13 cellular contexts compared by ENCODE assay signal in genomic region chr3:138921316-138922292, GRCh38. TPM values are rescaled to one million over a fixed set of nuclear protein-coding genes. Genes with fewer than 3 reads are reported as not detected.
DNase-seq lines count a peak whose midpoint lies in the region; ATAC-seq and TF ChIP-seq lines count a peak whose summit lies in the region.
"Had no signal": no experiment of that assay in that cellular context is flagged by ENCODE, and none has a peak within 500 bp of the region (broad histone marks: within the 10 kb centered on the region; RNA-seq: fewer than 3 reads in every experiment).

No MANE protein-coding gene starts in this region.

- intact Hi-C loops in thyroid gland (cut with DNase I), result loop anchor here (10.0 kb wide), 1 partner anchor 597 kb away; the partner anchor contains the start of gene NME9
- intact Hi-C loops in activated T-helper 2 cell treated with anti-CD3 and anti-CD28 coated beads, Interferon-gamma antibody, Interleukin-2, Interleukin-4, amounts not matched to agents 10 μg/mL and 5 μg/mL and 100 μg/mL, durations not matched to agents 14 hours and 24 hours and 36 hours (cut with micrococcal nuclease), result loop anchor here (2.0 kb wide), 1 partner anchor 443 kb away; no protein-coding TSS in a partner anchor

- no peaks in the 10 kb centered on the region for H3K9me3 Mint-ChIP-seq in activated T-helper 2 cell treated with anti-CD3 and anti-CD28 coated beads, Interferon-gamma antibody, Interleukin-2, Interleukin-4, amounts not matched to agents 10 μg/mL and 5 μg/mL and 100 μg/mL, durations not matched to agents 14 hours and 24 hours and 36 hours

- H3K4me3 Mint-ChIP-seq in activated T-helper 2 cell treated with anti-CD3 and anti-CD28 coated beads, Interferon-gamma antibody, Interleukin-2, Interleukin-4, amounts not matched to agents 10 μg/mL and 5 μg/mL and 100 μg/mL, durations not matched to agents 14 hours and 24 hours and 36 hours (ENCODE audit: low read depth), result no peak overlapping the region

- peak in 1 of 2 donors; percentile 32 for TF ChIP-seq POLR2A in thyroid gland (IDR thresholded peaks at IDR 0.05)

- WGBS in thyroid gland, 2 donors, result 69 to 71% methylated on average over 8 of the region's 8 CpGs

- DNase-seq in H4 (ENCODE audit: low spot score) (peak; percentile 88), SW480 (ENCODE audit: low spot score) (peak; percentile 82), fibroblast of the aortic adventitia (ENCODE audit: low read depth) (peak; percentile 94), thyroid gland (peak; percentile 86 to 87), KG1 (lab: John Stamatoyannopoulos, UW) (no peak)
- no peak for DNase-seq in effector CD8-positive, alpha-beta T cell (lab: John Stamatoyannopoulos, UW)
- no peak for DNase-seq in activated T-helper 2 cell treated with anti-CD3 and anti-CD28 coated beads, Interferon-gamma antibody, Interleukin-2, Interleukin-4, amounts not matched to agents 10 μg/mL and 5 μg/mL and 100 μg/mL, durations not matched to agents 14 hours and 24 hours and 36 hours (ENCODE audit: low spot score)
- DNase-seq: activated gamma-delta T cell, GF-D8, NCI-H2029, pancreas, upper lobe of left lung had no signal

- H3K36me3 Mint-ChIP-seq in activated T-helper 2 cell treated with anti-CD3 and anti-CD28 coated beads, Interferon-gamma antibody, Interleukin-2, Interleukin-4, amounts not matched to agents 10 μg/mL and 5 μg/mL and 100 μg/mL, durations not matched to agents 14 hours and 24 hours and 36 hours (ENCODE audit: low read depth), result no peaks in the 10 kb centered on the region

- peaks cover 2% of the 10 kb centered on the region for H3K4me1 Mint-ChIP-seq in activated T-helper 2 cell treated with anti-CD3 and anti-CD28 coated beads, Interferon-gamma antibody, Interleukin-2, Interleukin-4, amounts not matched to agents 10 μg/mL and 5 μg/mL and 100 μg/mL, durations not matched to agents 14 hours and 24 hours and 36 hours (ENCODE audit: low read depth)

- no peaks in the 10 kb centered on the region for H3K9me3 ChIP-seq in thyroid gland
- H3K9me3 ChIP-seq: pancreas, upper lobe of left lung had no signal

- TF ChIP-seq CTCF in fibroblast of the aortic adventitia (IDR thresholded peaks at IDR 0.05; ENCODE audit: insufficient read depth, low read length) (no peak), thyroid gland (IDR thresholded peaks at IDR 0.05) (no peak)

- H3K4me1 ChIP-seq in thyroid gland, result peaks cover 11 to 24% of the 10 kb centered on the region in 2 donors

- no peak overlapping the region for H3K4me3 ChIP-seq in fibroblast of the aortic adventitia (ENCODE audit: low read depth, low read length)
- no peak overlapping the region for H3K4me3 ChIP-seq in thyroid gland (replicated peaks in 1 of 3)
- H3K4me3 ChIP-seq: pancreas, upper lobe of left lung had no signal

- no peak for ATAC-seq in GM19395 (IDR thresholded peaks at IDR 0.05; ENCODE audit: unreplicated experiment)

- no peaks in the 10 kb centered on the region for H3K36me3 ChIP-seq in thyroid gland
- H3K36me3 ChIP-seq: pancreas, upper lobe of left lung had no signal

- H3K27ac Mint-ChIP-seq in activated T-helper 2 cell treated with anti-CD3 and anti-CD28 coated beads, Interferon-gamma antibody, Interleukin-2, Interleukin-4, amounts not matched to agents 10 μg/mL and 5 μg/mL and 100 μg/mL, durations not matched to agents 14 hours and 24 hours and 36 hours, result no peak overlapping the region

- peak overlapping the region; percentile 84 to 88 (median 86) for H3K27ac ChIP-seq in thyroid gland
- H3K27ac ChIP-seq: pancreas, upper lobe of left lung had no signal

- H3K27me3 ChIP-seq in thyroid gland, result no peaks in the 10 kb centered on the region
- H3K27me3 ChIP-seq: pancreas, upper lobe of left lung had no signal

- peaks cover 15% of the 10 kb centered on the region for H3K27me3 Mint-ChIP-seq in activated T-helper 2 cell treated with anti-CD3 and anti-CD28 coated beads, Interferon-gamma antibody, Interleukin-2, Interleukin-4, amounts not matched to agents 10 μg/mL and 5 μg/mL and 100 μg/mL, durations not matched to agents 14 hours and 24 hours and 36 hours (ENCODE audit: low read depth)

RNA-seq across cellular contexts. Expression of gene FOXL2, which starts 25.3 kb away (rescaled TPM):
- total RNA-seq in H4 (2014; rRNA removed; shearing (Covaris generic)), result 0.06 and 0.14 TPM in 2 replicates
- total RNA-seq in fibroblast of the aortic adventitia (ENCODE audit: low replicate concordance), result under 0.01 TPM in 1 of 2 replicates, not detected in the other
- total RNA-seq in thyroid gland, result not detected
- not detected in 2 replicates for total RNA-seq in activated T-helper 2 cell treated with anti-CD3 and anti-CD28 coated beads, Interferon-gamma antibody, Interleukin-2, Interleukin-4, amounts not matched to agents 10 μg/mL and 5 μg/mL and 100 μg/mL, durations not matched to agents 14 hours and 24 hours and 36 hours

RNA-seq across cellular contexts. Expression of gene FOXL2NB, which starts 25.4 kb away (rescaled TPM):
- 1.9 and 3.4 TPM in 2 replicates for total RNA-seq in H4 (2014; rRNA removed; shearing (Covaris generic))
- not detected in 2 replicates for total RNA-seq in fibroblast of the aortic adventitia (ENCODE audit: low replicate concordance)
- not detected for total RNA-seq in thyroid gland
- not detected in 2 replicates for total RNA-seq in activated T-helper 2 cell treated with anti-CD3 and anti-CD28 coated beads, Interferon-gamma antibody, Interleukin-2, Interleukin-4, amounts not matched to agents 10 μg/mL and 5 μg/mL and 100 μg/mL, durations not matched to agents 14 hours and 24 hours and 36 hours

Comparison
In these comparisons a context has a peak if more than half of its experiments do, and no peak if none do; other contexts are left out.
1. DNase-seq: peak in H4 (single experiment), SW480 (single experiment), fibroblast of the aortic adventitia (single experiment) and thyroid gland (2 of 2); none in effector CD8-positive, alpha-beta T cell (single experiment), activated T-helper 2 cell treated with anti-CD3 and anti-CD28 coated beads, Interferon-gamma antibody, Interleukin-2, Interleukin-4, amounts not matched to agents 10 μg/mL and 5 μg/mL and 100 μg/mL, durations not matched to agents 14 hours and 24 hours and 36 hours (single experiment) and KG1 (single experiment).